ENCODE assay signal across 8 cellular contexts in the genomic region with DNA sequence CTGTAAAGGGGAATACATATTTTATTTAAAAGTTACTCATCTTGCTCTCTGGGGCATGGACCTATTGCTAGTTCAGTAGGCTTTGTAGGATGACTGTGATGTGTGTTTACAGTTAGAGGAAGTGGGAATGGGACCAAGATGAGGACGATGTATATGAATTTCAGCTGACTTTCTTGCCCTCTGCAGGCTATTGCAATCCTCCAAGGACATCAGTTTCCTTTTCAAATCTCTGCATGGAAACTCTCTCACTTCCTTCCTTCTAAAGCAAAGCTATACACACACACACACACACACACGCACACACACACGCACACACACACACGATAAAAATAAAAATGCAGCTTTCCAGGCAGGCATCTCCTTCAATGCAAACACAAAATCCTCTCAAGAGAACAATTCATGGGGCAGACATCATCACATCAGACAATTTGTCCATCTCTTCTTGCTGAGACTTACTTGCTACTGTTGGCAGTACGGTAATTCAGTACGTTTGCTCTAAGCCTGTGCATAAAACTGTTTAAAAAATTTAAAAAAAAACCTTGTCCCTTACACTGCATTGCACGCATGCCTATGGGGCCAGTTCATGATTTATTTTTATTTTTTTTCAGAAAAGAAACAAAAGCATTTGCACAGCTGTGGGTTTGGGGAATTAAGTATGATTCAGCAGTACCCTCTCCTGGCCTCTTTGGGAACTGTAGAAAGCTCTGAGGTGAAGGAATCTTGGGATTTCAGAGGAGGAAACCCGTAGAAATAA. TPM values are rescaled to one million over a fixed set of nuclear protein-coding genes. Genes with fewer than 3 reads are reported as not detected.
DNase-seq lines count a peak whose midpoint lies in the region; ATAC-seq, FAIRE-seq and TF ChIP-seq lines count a peak whose summit lies in the region.

No MANE protein-coding gene starts in this region.

- H3K9me3 ChIP-seq in SJCRH30 (replicated peaks) (no peaks in the 10 kb centered on the region), aorta (ENCODE audit: control insufficient read depth, low read length) (no peaks in the 10 kb centered on the region)
- no peaks in the 10 kb centered on the region for H3K9me3 ChIP-seq in effector memory CD4-positive, alpha-beta T cell (ENCODE audit: control insufficient read depth, low read length)

- no peak for FAIRE-seq in D721Med (lab: Jason Lieb, UNC)

- ATAC-seq in aorta (ENCODE audit: low FRiP score), result peak; percentile 89
- ATAC-seq in HG03432 (IDR thresholded peaks at IDR 0.05; ENCODE audit: unreplicated experiment), result no peak

- no peak for DNase-seq in D721Med (ENCODE audit: insufficient read length, low spot score)
- peak; percentile 20 for DNase-seq in HS-27A (ENCODE audit: low read depth)
- DNase-seq in SJCRH30, result peak; percentile 33 to 77
- DNase-seq in effector memory CD4-positive, alpha-beta T cell, result no peak
- peak; percentile 62 for DNase-seq in middle frontal gyrus (ENCODE audit: extremely low spot score, low spot score)
- DNase-seq in aorta, result no peak
- no peak for DNase-seq in NCI-H1048 (lab: John Stamatoyannopoulos, UW)

- 1 to 3% methylated on average over 8 of the region's 8 CpGs for WGBS in aorta, 2 donors

- H3K27ac ChIP-seq in SJCRH30, result peak overlapping the region; percentile 19; the same call in 1 of the 2 replicates
- H3K27ac ChIP-seq in effector memory CD4-positive, alpha-beta T cell (ENCODE audit: insufficient read depth, low read length, poor library complexity, severe bottlenecking), result no peak overlapping the region
- H3K27ac ChIP-seq in aorta (ENCODE audit: low read depth in 1 of 2, low read length in 2 of 2), result peak overlapping the region in 1 of 2 donors; percentile 79

- intact Hi-C loops in aorta (cut with DNase I), result loop anchor here in 1 of 2 donors (10.0 kb wide), 1 partner anchor 95 kb away; no protein-coding TSS in a partner anchor

- H3K4me1 ChIP-seq in SJCRH30, result peaks cover 2% of the 10 kb centered on the region; the same call in 1 of the 2 replicates
- H3K4me1 ChIP-seq in effector memory CD4-positive, alpha-beta T cell (ENCODE audit: control insufficient read depth, insufficient read depth, low read length, poor library complexity, severe bottlenecking), result no peaks in the 10 kb centered on the region
- H3K4me1 ChIP-seq in aorta (ENCODE audit: control insufficient read depth in 1 of 2, insufficient read depth in 2 of 2, low read length in 2 of 2), result peaks cover 0 to 4% of the 10 kb centered on the region in 2 donors

- TF ChIP-seq CTCF in D721Med (IDR thresholded peaks at IDR 0.05; ENCODE audit: insufficient read depth, missing control alignments), result peak; percentile 81

- H3K27me3 ChIP-seq in SJCRH30 (no peaks in the 10 kb centered on the region), aorta (ENCODE audit: control insufficient read depth in 1 of 2, insufficient read depth in 2 of 2, low read length in 1 of 2) (no peaks in the 10 kb centered on the region)
- H3K27me3 ChIP-seq in effector memory CD4-positive, alpha-beta T cell (replicated peaks; ENCODE audit: control insufficient read depth, insufficient read depth, low read length, poor library complexity, severe bottlenecking), result no peaks in the 10 kb centered on the region

- no peaks in the 10 kb centered on the region for H3K36me3 ChIP-seq in SJCRH30
- H3K36me3 ChIP-seq in effector memory CD4-positive, alpha-beta T cell (ENCODE audit: control insufficient read depth, insufficient read depth, low read length), result no peaks in the 10 kb centered on the region
- H3K36me3 ChIP-seq in aorta (ENCODE audit: control insufficient read depth in 1 of 2, insufficient read depth in 2 of 2, low read length in 1 of 2), result no peaks in the 10 kb centered on the region

- H3K4me3 ChIP-seq in SJCRH30 (peak overlapping the region; percentile 41), aorta (ENCODE audit: low read length in 2 of 2) (peak overlapping the region; percentile 21 to 33)
- peak overlapping the region; percentile 27 for H3K4me3 ChIP-seq in effector memory CD4-positive, alpha-beta T cell (ENCODE audit: insufficient read depth, low read depth, low read length, poor library complexity, severe bottlenecking)

RNA-seq across cellular contexts. Expression of a gene that starts 27.2 kb away (rescaled TPM):
- not detected in 2 replicates for total RNA-seq in SJCRH30 (2014; rRNA removed; shearing (Covaris generic))
- under 1 TPM in 1 of 2 donors, not detected in 1; 0.49 TPM for total RNA-seq in aorta
- under 1 TPM in 1 of 2 donors, not detected in 1; 0.10 TPM for polyA plus RNA-seq in aorta

RNA-seq across cellular contexts. Expression of a gene that starts 41.8 kb away (rescaled TPM):
- 0.10 TPM in 1 of 2 replicates, not detected in the other for total RNA-seq in SJCRH30 (2014; rRNA removed; shearing (Covaris generic))
- 1 to 10 TPM in 1 of 2 donors, under 1 TPM in 1; 0.30 to 1.8 TPM for total RNA-seq in aorta
- polyA plus RNA-seq in aorta, result not detected

Comparison
In these comparisons a context has a peak if more than half of its experiments do, and no peak if none do; other contexts are left out.
1. DNase-seq: peak in HS-27A (single experiment), SJCRH30 (2 of 2) and middle frontal gyrus (single experiment); none in D721Med (single experiment), effector memory CD4-positive, alpha-beta T cell (0 of 3), aorta (0 of 2) and NCI-H1048 (single experiment).
2. Peak in every context shown above with its lines, with median percentiles within 50 percentile points of each other: H3K4me3 ChIP-seq.